ENCODE assay signal across 1 cellular context in the genomic region with DNA sequence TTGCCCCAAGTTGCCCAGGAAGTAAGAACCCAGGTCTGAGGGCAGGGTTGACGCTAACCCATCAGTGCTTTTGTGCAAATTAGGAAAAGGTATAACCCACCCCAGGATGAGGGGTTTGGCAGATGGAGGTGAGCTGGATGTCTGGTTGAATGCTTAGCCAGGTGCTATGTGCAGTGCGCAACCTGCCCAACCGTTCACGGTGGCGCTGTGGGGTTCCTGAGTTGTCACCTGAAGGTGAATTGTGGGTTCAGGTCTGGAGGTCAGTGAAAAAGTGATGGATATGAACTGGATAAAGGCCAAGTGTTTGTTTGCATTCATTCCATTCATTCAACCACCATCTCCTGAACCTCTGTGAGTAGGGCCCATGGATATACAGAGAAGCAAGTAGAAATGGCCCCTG.
TF ChIP-seq lines count a peak whose summit lies in the region.

No MANE protein-coding gene starts in this region.

TF ChIP-seq in HCT116, 20 proteins besides CTCF, POLR2A, EP300 and RAD21 (continued from another document):
- TF ChIP-seq ATF3 (IDR thresholded peaks at IDR 0.05) (no peak), CEBPB (IDR thresholded peaks at IDR 0.05; ENCODE audit: low read depth) (no peak), MAX (IDR thresholded peaks at IDR 0.05) (no peak), CBX3 (IDR thresholded peaks at IDR 0.05; ENCODE audit: low read depth) (no peak), SP1 (IDR thresholded peaks at IDR 0.05; ENCODE audit: low read depth) (no peak), SIN3A (IDR thresholded peaks at IDR 0.05; ENCODE audit: low read depth) (no peak), ZBTB33 (IDR thresholded peaks at IDR 0.05; ENCODE audit: extremely low read depth, insufficient replicate concordance, low read length) (no peak), POLR2AphosphoS5 (IDR thresholded peaks at IDR 0.05; ENCODE audit: low read depth, low read length) (no peak), JUND (IDR thresholded peaks at IDR 0.05) (no peak), ZNF274 (IDR thresholded peaks at IDR 0.05; ENCODE audit: low read depth, low read length) (no peak), TCF7L2 (IDR thresholded peaks at IDR 0.05; ENCODE audit: borderline replicate concordance, extremely low read depth, insufficient read depth, insufficient read length) (no peak), EZH2phosphoT487 (IDR thresholded peaks at IDR 0.05; ENCODE audit: borderline replicate concordance) (no peak), EZH2 (IDR thresholded peaks at IDR 0.05) (no peak), EGR1 (IDR thresholded peaks at IDR 0.05; ENCODE audit: low read depth) (no peak)
- TF ChIP-seq, protein P1, sequence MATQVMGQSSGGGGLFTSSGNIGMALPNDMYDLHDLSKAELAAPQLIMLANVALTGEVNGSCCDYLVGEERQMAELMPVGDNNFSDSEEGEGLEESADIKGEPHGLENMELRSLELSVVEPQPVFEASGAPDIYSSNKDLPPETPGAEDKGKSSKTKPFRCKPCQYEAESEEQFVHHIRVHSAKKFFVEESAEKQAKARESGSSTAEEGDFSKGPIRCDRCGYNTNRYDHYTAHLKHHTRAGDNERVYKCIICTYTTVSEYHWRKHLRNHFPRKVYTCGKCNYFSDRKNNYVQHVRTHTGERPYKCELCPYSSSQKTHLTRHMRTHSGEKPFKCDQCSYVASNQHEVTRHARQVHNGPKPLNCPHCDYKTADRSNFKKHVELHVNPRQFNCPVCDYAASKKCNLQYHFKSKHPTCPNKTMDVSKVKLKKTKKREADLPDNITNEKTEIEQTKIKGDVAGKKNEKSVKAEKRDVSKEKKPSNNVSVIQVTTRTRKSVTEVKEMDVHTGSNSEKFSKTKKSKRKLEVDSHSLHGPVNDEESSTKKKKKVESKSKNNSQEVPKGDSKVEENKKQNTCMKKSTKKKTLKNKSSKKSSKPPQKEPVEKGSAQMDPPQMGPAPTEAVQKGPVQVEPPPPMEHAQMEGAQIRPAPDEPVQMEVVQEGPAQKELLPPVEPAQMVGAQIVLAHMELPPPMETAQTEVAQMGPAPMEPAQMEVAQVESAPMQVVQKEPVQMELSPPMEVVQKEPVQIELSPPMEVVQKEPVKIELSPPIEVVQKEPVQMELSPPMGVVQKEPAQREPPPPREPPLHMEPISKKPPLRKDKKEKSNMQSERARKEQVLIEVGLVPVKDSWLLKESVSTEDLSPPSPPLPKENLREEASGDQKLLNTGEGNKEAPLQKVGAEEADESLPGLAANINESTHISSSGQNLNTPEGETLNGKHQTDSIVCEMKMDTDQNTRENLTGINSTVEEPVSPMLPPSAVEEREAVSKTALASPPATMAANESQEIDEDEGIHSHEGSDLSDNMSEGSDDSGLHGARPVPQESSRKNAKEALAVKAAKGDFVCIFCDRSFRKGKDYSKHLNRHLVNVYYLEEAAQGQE (IDR thresholded peaks at IDR 0.05; ENCODE audit: low read depth) = no peak
TF ChIP-seq in HCT116: peak in this region for 0.
